Comparison of ENCODE assay signal across 9 cellular contexts in genomic region chr12:108666326-108666995, GRCh38. TPM values are rescaled to one million over a fixed set of nuclear protein-coding genes. Genes with fewer than 3 reads are reported as not detected.
DNase-seq lines count a peak whose midpoint lies in the region; ATAC-seq and TF ChIP-seq lines count a peak whose summit lies in the region.
"Had no signal": no experiment of that assay in that cellular context is flagged by ENCODE, and none has a peak within 500 bp of the region (broad histone marks: within the 10 kb centered on the region; RNA-seq: fewer than 3 reads in every experiment).

No MANE protein-coding gene starts in this region.

- TF ChIP-seq CTCF in stomach (IDR thresholded peaks at IDR 0.05) (no peak), WTC11 (IDR thresholded peaks at IDR 0.05) (no peak)

- H3K27ac ChIP-seq in HUES48 (ENCODE audit: low read depth, low read length) (peak overlapping the region; percentile 23), stomach (peak overlapping the region in 4 of 5 donors; percentile 39 to 91 (median 88))

- H3K9me3 ChIP-seq in HUES48 (ENCODE audit: control insufficient read depth, insufficient read depth, low read length), result no peaks in the 10 kb centered on the region
- H3K9me3 ChIP-seq in stomach, result no peaks in the 10 kb centered on the region

- no peak for ATAC-seq in WTC11

- TF ChIP-seq EP300 in stomach (IDR thresholded peaks at IDR 0.05), result no peak

- WGBS in stomach, 5 donors, result 47 to 67% (median 57%) methylated on average over 3 of the region's 3 CpGs

- H3K9me3 Mint-ChIP-seq in WTC11, result no peaks in the 10 kb centered on the region

- POLR2A ChIA-PET in WTC11 (lab: Charles Lee), result interaction anchor here (1.2 kb wide), 1 partner anchor 138 kb away, joined by 3 read pairs; no protein-coding TSS in a partner anchor

- H3K27ac Mint-ChIP-seq in WTC11, result no peak overlapping the region

- peaks cover 40% of the 10 kb centered on the region for H3K4me1 Mint-ChIP-seq in WTC11

- no peaks in the 10 kb centered on the region for H3K27me3 ChIP-seq in HUES48 (ENCODE audit: control insufficient read depth, insufficient read depth, low read length)
- H3K27me3 ChIP-seq in stomach, result no peaks in the 10 kb centered on the region

- H3K4me3 ChIP-seq in HUES48 (ENCODE audit: low read depth, low read length) (no peak overlapping the region), stomach (no peak overlapping the region)

- intact Hi-C loops in stomach (cut with DNase I; ENCODE audit: low total_unique reads), result loop anchor here (5.0 kb wide), 1 partner anchor 136 kb away; no protein-coding TSS in a partner anchor

- DNase-seq in astrocyte of the hippocampus (ENCODE audit: low read depth, low spot score) (peak; percentile 42), iris pigment epithelial cell (ENCODE audit: low read depth) (peak; percentile 60), stomach (no peak), NCI-H1417 treated with DMSO at 0.1 percent for 48 hours (lab: John Stamatoyannopoulos, UW) (no peak), NCI-H187 treated with DMSO at 0.1 percent for 48 hours (lab: John Stamatoyannopoulos, UW) (no peak), ureter (ENCODE audit: low spot score) (no peak), WTC11 (ENCODE audit: low spot score) (no peak)
- DNase-seq: NCI-H146 had no signal

- no peaks in the 10 kb centered on the region; the same call in 1 of the 2 replicates for H3K36me3 Mint-ChIP-seq in WTC11

- H3K4me1 ChIP-seq in HUES48 (ENCODE audit: control insufficient read depth, insufficient read depth, low read length) (peaks cover 21% of the 10 kb centered on the region), stomach (peaks cover 21 to 67% (median 48%) of the 10 kb centered on the region in 4 donors)

- H3K36me3 ChIP-seq in HUES48 (ENCODE audit: control insufficient read depth, insufficient read depth, low read length) (peaks cover 6% of the 10 kb centered on the region; the same call in 1 of the 2 replicates), stomach (peaks cover 0 to 7% (median 5%) of the 10 kb centered on the region in 4 donors)

- CTCF ChIA-PET in WTC11 (lab: Charles Lee), result interaction anchor here (0.7 to 3.7 kb wide), 9 partner anchors 12 to 137 kb away, joined by 3 to 98 read pairs (median 7); no protein-coding TSS in a partner anchor

- no peak for TF ChIP-seq POLR2A in stomach (IDR thresholded peaks at IDR 0.05)

- H3K27me3 Mint-ChIP-seq in WTC11 (ENCODE audit: low read depth), result no peaks in the 10 kb centered on the region

- H3K9ac ChIP-seq in HUES48 (ENCODE audit: low read depth, low read length), result no peak overlapping the region

- H3K4me3 Mint-ChIP-seq in WTC11, result no peak overlapping the region

TF ChIP-seq in WTC11, 78 proteins besides CTCF, POLR2A, EP300 and RAD21:
- TF ChIP-seq ATF1 (CRISPR knock-in tag; IDR thresholded peaks at IDR 0.05), result no peak
TF ChIP-seq in WTC11: peak in this region for 0.

RNA-seq across cellular contexts. Expression of gene SELPLG, which starts 32.8 kb away (rescaled TPM):
- total RNA-seq in stomach, result 1 to 10 TPM; 1.2 to 6.1 (median 2.4) TPM
- 1 to 10 TPM; 1.7 to 4.1 (median 3.5) TPM for polyA plus RNA-seq in stomach
- total RNA-seq in ureter, result 4.3 TPM
- total RNA-seq in WTC11 (2021), result 0.18 to 0.46 TPM (median 0.21 TPM) in 3 replicates

Comparison
In these comparisons a context has a peak if more than half of its experiments do, and no peak if none do; other contexts are left out.
1. DNase-seq: peak in astrocyte of the hippocampus (single experiment) and iris pigment epithelial cell (single experiment); none in stomach (single experiment), NCI-H1417 treated with DMSO at 0.1 percent for 48 hours (single experiment), NCI-H187 treated with DMSO at 0.1 percent for 48 hours (single experiment), ureter (single experiment) and WTC11 (single experiment).